8 cellular contexts compared by ENCODE assay signal in genomic region chr14:69767369-69767999, GRCh38. TPM values are rescaled to one million over a fixed set of nuclear protein-coding genes. Genes with fewer than 3 reads are reported as not detected.
DNase-seq lines count a peak whose midpoint lies in the region; ATAC-seq and TF ChIP-seq lines count a peak whose summit lies in the region.

No MANE protein-coding gene starts in this region.

- no peak for TF ChIP-seq CTCF in DND-41 (IDR thresholded peaks at IDR 0.05; ENCODE audit: borderline replicate concordance, extremely low read depth, low read length, poor library complexity, severe bottlenecking)
- no peak for TF ChIP-seq CTCF in LNCaP clone FGC (IDR thresholded peaks at IDR 0.05; ENCODE audit: control insufficient read depth, extremely low read depth, insufficient read depth)
- TF ChIP-seq CTCF in fibroblast of pulmonary artery (IDR thresholded peaks at IDR 0.05; ENCODE audit: low read length, missing control alignments), result no peak

- H3K27me3 Mint-ChIP-seq in natural killer cell treated with Interleukin-12 subunit alpha and Interleukin-12 subunit beta and Interleukin-15 and Interleukin-18, amount 100 ng/mL, for 72 hours, result no peaks in the 10 kb centered on the region

- H3K27ac ChIP-seq in DND-41 (ENCODE audit: low read length), result peak overlapping the region; percentile 89

- H3K27ac Mint-ChIP-seq in natural killer cell treated with Interleukin-12 subunit alpha and Interleukin-12 subunit beta and Interleukin-15 and Interleukin-18, amount 100 ng/mL, for 72 hours, result peak overlapping the region; percentile 99 to 100

- H3K27me3 ChIP-seq in DND-41 (ENCODE audit: insufficient read depth, low read length, poor library complexity), result no peaks in the 10 kb centered on the region

- no peaks in the 10 kb centered on the region for H3K9me3 ChIP-seq in DND-41 (ENCODE audit: insufficient read depth, low read length, severe bottlenecking)

- peaks cover 53% of the 10 kb centered on the region for H3K36me3 ChIP-seq in DND-41 (ENCODE audit: insufficient read depth, low read length)

- peaks cover 43% of the 10 kb centered on the region for H3K79me2 ChIP-seq in DND-41 (ENCODE audit: insufficient read depth, low read length)

- H3K36me3 Mint-ChIP-seq in natural killer cell treated with Interleukin-12 subunit alpha and Interleukin-12 subunit beta and Interleukin-15 and Interleukin-18, amount 100 ng/mL, for 72 hours, result peaks cover 44% of the 10 kb centered on the region

- peak overlapping the region; percentile 96 for H2AFZ ChIP-seq in DND-41 (ENCODE audit: low read depth, low read length)

- peak overlapping the region; percentile 93 for H3K4me3 Mint-ChIP-seq in natural killer cell treated with Interleukin-12 subunit alpha and Interleukin-12 subunit beta and Interleukin-15 and Interleukin-18, amount 100 ng/mL, for 72 hours

- H3K4me3 ChIP-seq in DND-41 (ENCODE audit: low read depth in 1 of 2, low read length in 2 of 2), result peak overlapping the region; percentile 67 to 86
- peak overlapping the region; percentile 86 for H3K4me3 ChIP-seq in LNCaP clone FGC (ENCODE audit: low read depth, low read length)
- H3K4me3 ChIP-seq in fibroblast of pulmonary artery (replicated peaks; ENCODE audit: low read depth, low read length), result peak overlapping the region; percentile 96

- ATAC-seq in DND-41 (ENCODE audit: insufficient read depth, low read depth), result peak; percentile 80
- peak; percentile 89 to 90 for ATAC-seq in natural killer cell treated with Interleukin-12 subunit alpha and Interleukin-12 subunit beta and Interleukin-15 and Interleukin-18, amount 100 ng/mL, for 72 hours

- peaks cover 2% of the 10 kb centered on the region for H3K9me3 Mint-ChIP-seq in natural killer cell treated with Interleukin-12 subunit alpha and Interleukin-12 subunit beta and Interleukin-15 and Interleukin-18, amount 100 ng/mL, for 72 hours

- H3K4me1 Mint-ChIP-seq in natural killer cell treated with Interleukin-12 subunit alpha and Interleukin-12 subunit beta and Interleukin-15 and Interleukin-18, amount 100 ng/mL, for 72 hours (ENCODE audit: low read depth in 2 of 2), result peaks cover 54 to 56% of the 10 kb centered on the region in 2 donors

- H3K4me2 ChIP-seq in DND-41 (ENCODE audit: insufficient read depth, low read length), result peak overlapping the region; percentile 73

- DNase-seq in DND-41 (peak; percentile 91), H4 (ENCODE audit: low spot score) (peak; percentile 82), LNCaP clone FGC (ENCODE audit: low read depth) (peak; percentile 94), RPMI8226 (peak; percentile 89), fibroblast of pulmonary artery (ENCODE audit: low read depth) (peak; percentile 92)
- DNase-seq in activated T-helper 9 cell treated with anti-CD3 and anti-CD28 coated beads, Interleukin-2, amount 50 U/mL, for 16 hours (ENCODE audit: low read depth), result peak; percentile 88
- peak; percentile 95 for DNase-seq in natural killer cell treated with Interleukin-12 subunit alpha and Interleukin-12 subunit beta and Interleukin-15 and Interleukin-18, amount 100 ng/mL, for 72 hours (ENCODE audit: low spot score)
- peak; percentile 78 to 93 (median 85) for DNase-seq in stimulated activated naive CD4-positive, alpha-beta T cell (lab: John Stamatoyannopoulos, UW)

- peaks cover 43% of the 10 kb centered on the region for H3K4me1 ChIP-seq in DND-41 (ENCODE audit: insufficient read depth, low read length)

- H4K20me1 ChIP-seq in DND-41 (ENCODE audit: insufficient read depth, low read length), result peaks cover 32% of the 10 kb centered on the region

- peak overlapping the region; percentile 98 for H3K9ac ChIP-seq in DND-41 (ENCODE audit: low read depth, low read length)

RNA-seq across cellular contexts. Expression of gene SRSF5, which starts 0.5 kb away (rescaled TPM):
- 83.3 and 86.9 TPM in 2 replicates for total RNA-seq in H4 (2014; rRNA removed; shearing (Covaris generic))
- total RNA-seq in natural killer cell treated with Interleukin-12 subunit alpha and Interleukin-12 subunit beta and Interleukin-15 and Interleukin-18, amount 100 ng/mL, for 72 hours, result 100 to 1,000 TPM; 317 to 354 TPM

RNA-seq across cellular contexts. Expression of gene SLC10A1, which starts 29.6 kb away (rescaled TPM):
- not detected in 2 replicates for total RNA-seq in H4 (2014; rRNA removed; shearing (Covaris generic))
- total RNA-seq in natural killer cell treated with Interleukin-12 subunit alpha and Interleukin-12 subunit beta and Interleukin-15 and Interleukin-18, amount 100 ng/mL, for 72 hours, result not detected

Comparison
In these comparisons a context has a peak if more than half of its experiments do, and no peak if none do; other contexts are left out.
1. Peak in every context shown above with its lines: DNase-seq, ATAC-seq, H3K4me3 ChIP-seq and H3K27ac ChIP-seq.